In genomic region chr20:57445774-57446173, GRCh38 we compare ENCODE assay signal across 13 cellular contexts.
"Had no signal": no experiment of that assay in that cellular context is flagged by ENCODE, and none has a peak within 500 bp of the region (broad histone marks: within the 10 kb centered on the region; RNA-seq: fewer than 3 reads in every experiment).

No MANE protein-coding gene starts in this region.

- H3K27ac ChIP-seq: neural progenitor cell, SK-N-MC had no signal

- H3K36me3 ChIP-seq: neural progenitor cell had no signal

- DNase-seq: activated CD4-positive, alpha-beta T cell treated with anti-CD3 and anti-CD28 coated beads for 1 hour; activated CD4-positive, alpha-beta T cell treated with anti-CD3 and anti-CD28 coated beads, Interleukin-2, amount 50 U/mL, for 4 hours; activated naive CD4-positive, alpha-beta T cell treated with Interleukin-2 at 50 U/mL for 16 hours; activated T-cell treated with anti-CD3 and anti-CD28 coated beads for 4 hours; glutamatergic neuron; midbrain; naive B cell; stimulated activated naive CD8-positive, alpha-beta T cell treated with anti-CD3 and anti-CD28 coated beads, Interleukin-15, Interleukin-2, amounts not matched to agents 100 U/mL and 50 U/mL, for 24 hours; T-cell; T-helper 9 cell had no signal

- H3K4me3 ChIP-seq: lung, neural progenitor cell, SK-N-MC had no signal

- ATAC-seq: stimulated activated naive CD8-positive, alpha-beta T cell treated with anti-CD3 and anti-CD28 coated beads, Interleukin-15, Interleukin-2, amounts not matched to agents 100 U/mL and 50 U/mL, for 24 hours; T-cell had no signal

- H3K27me3 ChIP-seq: neural progenitor cell had no signal
